Comparison of ENCODE assay signal across 29 cellular contexts in the genomic region with DNA sequence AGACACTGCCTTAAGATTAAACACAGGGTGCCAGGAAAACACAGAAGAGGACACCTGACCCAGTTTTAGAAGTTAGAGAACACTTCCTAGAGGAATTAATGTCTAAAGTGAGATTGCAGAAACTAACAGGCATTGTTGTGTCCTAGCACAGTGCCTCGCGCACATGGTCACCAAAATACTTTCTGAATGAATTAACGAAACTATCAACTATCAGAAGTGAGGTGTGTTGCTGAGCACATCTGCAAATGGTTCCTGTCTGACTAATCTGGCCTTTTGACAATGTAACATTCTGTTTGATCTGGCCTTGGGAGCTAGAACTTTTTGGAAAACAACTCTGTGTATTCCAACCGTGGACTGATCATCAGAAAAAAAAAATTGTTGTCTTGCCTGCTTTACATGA.
A peak's percentile ranks its signal among the peaks of the same experiment; 100 is the strongest.
DNase-seq lines count a peak whose midpoint lies in the region; ATAC-seq lines count a peak whose summit lies in the region.
"Had no signal": no experiment of that assay in that cellular context is flagged by ENCODE, and none has a peak within 500 bp of the region (broad histone marks: within the 10 kb centered on the region; RNA-seq: fewer than 3 reads in every experiment).

No MANE protein-coding gene starts in this region.

- H3K27me3 ChIP-seq in aorta (ENCODE audit: control insufficient read depth in 1 of 2, insufficient read depth in 2 of 2, low read length in 1 of 2): peaks cover 0 to 1% of the 10 kb centered on the region in 2 donors
- H3K27me3 ChIP-seq: BLaER1 treated with 17β-estradiol and CSF1 and Interleukin-3, amounts not matched to agents 10 nM and 100 nM; foreskin keratinocyte; SJCRH30; transverse colon had no signal

- no peak for DNase-seq in caudate nucleus (lab: John Stamatoyannopoulos, UW)
- DNase-seq in NCI-H69 (lab: John Stamatoyannopoulos, UW): no peak
- DNase-seq in NCI-H1436 (lab: John Stamatoyannopoulos, UW): no peak
- no peak for DNase-seq in aorta
- DNase-seq: activated CD4-positive, alpha-beta T cell treated with anti-CD3 and anti-CD28 coated beads, Interleukin-2, amount 10 ng/mL, durations not matched to agents 24 days and 14 days; activated effector memory CD4-positive, alpha-beta T cell treated with Interleukin-2 at 50 U/mL for 16 hours; amygdala; DMS153; esophagus squamous epithelium; heart right ventricle; Kasumi-1; left ventricle myocardium inferior; mesenchymal stem cell; NCI-H1417 treated with DMSO at 0.1 percent for 48 hours; NCI-H2081; NCI-H748 treated with DMSO at 0.1 percent for 48 hours; nephron progenitor cell; SJCRH30; SW 1271; transverse colon; WERI-Rb-1 had no signal

- H3K9me3 ChIP-seq in aorta (ENCODE audit: control insufficient read depth, low read length): no peaks in the 10 kb centered on the region
- H3K9me3 ChIP-seq: BLaER1 treated with 17β-estradiol and CSF1 and Interleukin-3, amounts not matched to agents 10 nM and 100 nM; esophagus squamous epithelium; heart right ventricle; left ventricle myocardium inferior; SJCRH30; transverse colon had no signal

- H3K4me1 ChIP-seq in aorta (ENCODE audit: control insufficient read depth in 1 of 2, insufficient read depth in 2 of 2, low read length in 2 of 2): no peaks in the 10 kb centered on the region
- H3K4me1 ChIP-seq: BLaER1 treated with 17β-estradiol and CSF1 and Interleukin-3, amounts not matched to agents 10 nM and 100 nM; esophagus squamous epithelium; foreskin keratinocyte; heart right ventricle; left ventricle myocardium inferior; SJCRH30; transverse colon had no signal

- H3K36me3 ChIP-seq in aorta (ENCODE audit: control insufficient read depth in 1 of 2, insufficient read depth in 2 of 2, low read length in 1 of 2): no peaks in the 10 kb centered on the region
- H3K36me3 ChIP-seq: BLaER1 treated with 17β-estradiol and CSF1 and Interleukin-3, amounts not matched to agents 10 nM and 100 nM; esophagus squamous epithelium; heart right ventricle; left ventricle myocardium inferior; SJCRH30; transverse colon; WERI-Rb-1 had no signal

- intact Hi-C loops in aorta (cut with DNase I): no loop called here

- ATAC-seq in GM19351 (IDR thresholded peaks at IDR 0.05; ENCODE audit: unreplicated experiment) (peak; percentile 79), HG02798 (IDR thresholded peaks at IDR 0.05; ENCODE audit: poor library complexity, unreplicated experiment) (peak; percentile 73), HG03520 (IDR thresholded peaks at IDR 0.05; ENCODE audit: unreplicated experiment) (peak; percentile 81), aorta (ENCODE audit: low FRiP score) (no peak)
- ATAC-seq: activated naive CD4-positive, alpha-beta T cell treated with anti-CD3 and anti-CD28 coated beads, Interleukin-2, amount 50 U/mL, for 72 hours; foreskin keratinocyte; heart right ventricle; HepG2; stimulated activated effector memory CD8-positive, alpha-beta T cell treated with anti-CD3 and anti-CD28 coated beads, Interleukin-12 subunit alpha, Interleukin-12 subunit beta, amount 100 ng/mL, for 72 hours had no signal

- whole genome bisulfite sequencing in aorta, 2 donors: 76 to 83% methylated on average over 4 of the region's 4 CpGs

- H3K4me3 ChIP-seq in aorta (ENCODE audit: low read length in 2 of 2): no peak overlapping the region
- H3K4me3 ChIP-seq: BLaER1 treated with 17β-estradiol and CSF1 and Interleukin-3, amounts not matched to agents 10 nM and 100 nM; esophagus squamous epithelium; heart right ventricle; left ventricle myocardium inferior; SJCRH30; transverse colon had no signal

- H3K27ac ChIP-seq in caudate nucleus (ENCODE audit: low read depth, low read length) (no peak overlapping the region), aorta (ENCODE audit: low read depth in 1 of 2, low read length in 2 of 2) (no peak overlapping the region)
- H3K27ac ChIP-seq: BLaER1 treated with 17β-estradiol and CSF1 and Interleukin-3, amounts not matched to agents 10 nM and 100 nM; esophagus squamous epithelium; foreskin keratinocyte; heart right ventricle; left ventricle myocardium inferior; SJCRH30; transverse colon; WERI-Rb-1 had no signal
